Comparison of ENCODE assay signal across 8 cellular contexts in genomic region chr18:34787931-34788532, GRCh38.
DNase-seq lines count a peak whose midpoint lies in the region; ATAC-seq and TF ChIP-seq lines count a peak whose summit lies in the region.

No MANE protein-coding gene starts in this region.

- H3K4me1 ChIP-seq in adipocyte (ENCODE audit: control insufficient read depth, insufficient read depth, low read length) (peaks cover 19% of the 10 kb centered on the region), cardiac muscle cell (ENCODE audit: low read depth) (no peaks in the 10 kb centered on the region)

- H3K36me3 ChIP-seq in adipocyte (ENCODE audit: control insufficient read depth, insufficient read depth, low read length, severe bottlenecking) (no peaks in the 10 kb centered on the region), cardiac muscle cell (no peaks in the 10 kb centered on the region)

- DNase-seq in DMS79 (lab: John Stamatoyannopoulos, UW) (peak; percentile 3), NCI-H526 (lab: John Stamatoyannopoulos, UW) (peak; percentile 46 to 70), adipocyte (ENCODE audit: low read depth) (peak; percentile 85), cardiac muscle cell (ENCODE audit: low read depth in 1 of 2, low spot score in 1 of 2) (peak; percentile 72 to 75), retinal pigment epithelial cell (ENCODE audit: low read depth) (no peak)

- H3K27ac ChIP-seq in cardiac muscle cell = no peak overlapping the region

- ATAC-seq in GM19455 (IDR thresholded peaks at IDR 0.05; ENCODE audit: unreplicated experiment) = peak; percentile 91
- peak; percentile 72 for ATAC-seq in HG03565 (IDR thresholded peaks at IDR 0.05; ENCODE audit: unreplicated experiment)
- no peak for ATAC-seq in HG03571 (IDR thresholded peaks at IDR 0.05; ENCODE audit: unreplicated experiment)

- TF ChIP-seq CTCF in cardiac muscle cell (IDR thresholded peaks at IDR 0.05; ENCODE audit: low read depth, low read length) (peak; percentile 58), retinal pigment epithelial cell (conservative IDR thresholded peaks at IDR 0.05; ENCODE audit: low read depth, low read length) (peak; percentile 52)

- no peaks in the 10 kb centered on the region for H3K27me3 ChIP-seq in adipocyte (replicated peaks; ENCODE audit: control insufficient read depth, insufficient read depth, low read length)
- H3K27me3 ChIP-seq in cardiac muscle cell = no peaks in the 10 kb centered on the region

- H3K9me3 ChIP-seq in adipocyte (ENCODE audit: control insufficient read depth, low read length) (no peaks in the 10 kb centered on the region), cardiac muscle cell (ENCODE audit: low read depth) (no peaks in the 10 kb centered on the region)

- H3K4me3 ChIP-seq in adipocyte (ENCODE audit: low read length) (no peak overlapping the region), cardiac muscle cell (no peak overlapping the region), retinal pigment epithelial cell (ENCODE audit: low read length) (no peak overlapping the region)

- H3K9ac ChIP-seq in adipocyte (ENCODE audit: low read length) = no peak overlapping the region
